ENCODE assay signal across 1 cellular context in genomic region chr12:63038361-63039100, GRCh38.
TF ChIP-seq lines count a peak whose summit lies in the region.

No MANE protein-coding gene starts in this region.

TF ChIP-seq in GM23338, 12 proteins besides CTCF, POLR2A, EP300 and RAD21 (continued from another document):
- no peak for TF ChIP-seq JUNB (IDR thresholded peaks at IDR 0.05; ENCODE audit: unreplicated experiment)
- TF ChIP-seq ZNF114 (CRISPR knock-in tag; IDR thresholded peaks at IDR 0.05): no peak
- no peak for TF ChIP-seq EZH2 (IDR thresholded peaks at IDR 0.05; ENCODE audit: low read depth, unreplicated experiment)
- no peak for TF ChIP-seq ZNF462 (CRISPR knock-in tag; IDR thresholded peaks at IDR 0.05)
